ENCODE assay signal across 16 cellular contexts in genomic region chr10:85667638-85668233, GRCh38.
"Had no signal": no experiment of that assay in that cellular context is flagged by ENCODE, and none has a peak within 500 bp of the region (broad histone marks: within the 10 kb centered on the region; RNA-seq: fewer than 3 reads in every experiment).

No MANE protein-coding gene starts in this region.

- H3K9me3 ChIP-seq: testis, upper lobe of right lung had no signal

- H3K4me3 Mint-ChIP-seq: activated CD4-positive, alpha-beta T cell treated with anti-CD3 and anti-CD28 coated beads, Interleukin-2, amount 10 ng/mL, durations not matched to agents 7 days and 5 days; activated naive CD8-positive, alpha-beta T cell treated with anti-CD3 and anti-CD28 coated beads, Interleukin-2, amount 10 ng/mL, durations not matched to agents 7 days and 5 days; activated T-cell treated with anti-CD3 and anti-CD28 coated beads, Interleukin-2, amount 50 U/mL, for 72 hours; brain; central memory CD8-positive, alpha-beta T cell; immature natural killer cell had no signal

- H3K36me3 ChIP-seq: stomach, upper lobe of right lung had no signal

- H3K27me3 ChIP-seq: stomach, testis, upper lobe of right lung had no signal

- H3K4me3 ChIP-seq: stomach, testis, upper lobe of right lung had no signal

- DNase-seq: activated CD4-positive, alpha-beta T cell treated with anti-CD3 and anti-CD28 coated beads, Interleukin-2, amount 10 ng/mL, durations not matched to agents 7 days and 5 days; activated CD8-positive, alpha-beta memory T cell treated with anti-CD3 and anti-CD28 coated beads, Interleukin-2, amount 50 U/mL, for 48 hours; activated gamma-delta T cell treated with Interleukin-2 at 50 U/mL for 16 hours; activated naive CD8-positive, alpha-beta T cell treated with anti-CD3 and anti-CD28 coated beads, Interleukin-2, amount 10 ng/mL, durations not matched to agents 7 days and 5 days; activated T-cell treated with anti-CD3 and anti-CD28 coated beads, Interleukin-2, amount 50 U/mL, for 72 hours; cortex of kidney; effector memory CD4-positive, alpha-beta T cell; immature natural killer cell; stimulated activated CD4-positive, alpha-beta T cell treated with anti-CD3 and anti-CD28 coated beads, Interleukin-12 subunit alpha, Interleukin-12 subunit beta, amount 100 ng/mL, for 4 hours; stimulated activated CD4-positive, alpha-beta T cell treated with anti-CD3 and anti-CD28 coated beads, Interleukin-2, amount 100 ng/mL, for 24 hours; stomach; testis; upper lobe of right lung had no signal

- H3K9ac ChIP-seq: parathyroid adenoma had no signal

- ATAC-seq: activated T-cell treated with anti-CD3 and anti-CD28 coated beads, Interleukin-2, amount 50 U/mL, for 72 hours; upper lobe of right lung had no signal

- H3K27me3 Mint-ChIP-seq: activated CD4-positive, alpha-beta T cell treated with anti-CD3 and anti-CD28 coated beads, Interleukin-2, amount 10 ng/mL, durations not matched to agents 7 days and 5 days; central memory CD8-positive, alpha-beta T cell had no signal

- H3K27ac Mint-ChIP-seq: activated CD4-positive, alpha-beta T cell treated with anti-CD3 and anti-CD28 coated beads, Interleukin-2, amount 10 ng/mL, durations not matched to agents 7 days and 5 days; activated naive CD8-positive, alpha-beta T cell treated with anti-CD3 and anti-CD28 coated beads, Interleukin-2, amount 10 ng/mL, durations not matched to agents 7 days and 5 days; activated T-cell treated with anti-CD3 and anti-CD28 coated beads, Interleukin-2, amount 50 U/mL, for 72 hours; brain; immature natural killer cell had no signal

- H3K27ac ChIP-seq: parathyroid adenoma, stomach, testis, upper lobe of right lung had no signal

- H2AFZ ChIP-seq: parathyroid adenoma had no signal

- H3K4me1 Mint-ChIP-seq: activated naive CD8-positive, alpha-beta T cell treated with anti-CD3 and anti-CD28 coated beads, Interleukin-2, amount 10 ng/mL, durations not matched to agents 7 days and 5 days; central memory CD8-positive, alpha-beta T cell; immature natural killer cell had no signal

- H3K79me2 ChIP-seq: parathyroid adenoma had no signal

- H3K36me3 Mint-ChIP-seq: activated naive CD8-positive, alpha-beta T cell treated with anti-CD3 and anti-CD28 coated beads, Interleukin-2, amount 10 ng/mL, durations not matched to agents 7 days and 5 days; immature natural killer cell had no signal

- H3K4me1 ChIP-seq: parathyroid adenoma, stomach, upper lobe of right lung had no signal

- H3K9me3 Mint-ChIP-seq: activated naive CD8-positive, alpha-beta T cell treated with anti-CD3 and anti-CD28 coated beads, Interleukin-2, amount 10 ng/mL, durations not matched to agents 7 days and 5 days had no signal
